Comparison of ENCODE assay signal across 19 cellular contexts in the genomic region with DNA sequence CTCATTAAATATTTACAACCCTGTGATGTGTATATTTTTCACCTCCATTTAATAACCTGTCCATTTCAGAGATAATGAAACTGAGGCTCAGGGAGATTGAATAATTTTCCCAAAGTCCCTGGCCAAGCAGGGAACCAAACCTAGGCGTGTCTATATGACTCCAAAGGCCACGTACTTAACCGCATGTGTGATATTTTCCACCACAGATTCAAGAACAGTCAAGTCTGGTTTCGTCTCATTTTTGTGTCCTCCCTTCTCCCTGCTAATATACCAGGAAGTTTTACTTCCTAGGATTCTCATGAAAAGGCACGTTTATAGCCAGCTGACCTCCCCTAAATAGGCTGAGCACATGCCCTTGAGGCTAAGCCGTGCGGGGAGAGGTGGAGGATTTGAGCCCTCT. TPM values are rescaled to one million over a fixed set of nuclear protein-coding genes. Genes with fewer than 3 reads are reported as not detected.
A peak's percentile ranks its signal among the peaks of the same experiment; 100 is the strongest.
DNase-seq lines count a peak whose midpoint lies in the region; ATAC-seq and TF ChIP-seq lines count a peak whose summit lies in the region.
"Had no signal": no experiment of that assay in that cellular context is flagged by ENCODE, and none has a peak within 500 bp of the region (broad histone marks: within the 10 kb centered on the region; RNA-seq: fewer than 3 reads in every experiment).

No MANE protein-coding gene starts in this region.

- peak; percentile 12 for DNase-seq in activated CD4-positive, alpha-beta memory T cell treated with anti-CD3 and anti-CD28 coated beads, Interleukin-2, amount 10 ng/mL, durations not matched to agents 7 days and 5 days
- DNase-seq in activated CD4-positive, alpha-beta memory T cell treated with anti-CD3 and anti-CD28 coated beads for 36 hours, result no peak
- DNase-seq in stimulated activated naive CD8-positive, alpha-beta T cell treated with anti-CD3 and anti-CD28 coated beads, Interleukin-15, amount 100 ng/mL, for 72 hours, result no peak
- peak in 1 of 2 donors; percentile 24 for DNase-seq in left colon
- DNase-seq in NCI-H146 treated with DMSO at 0.1 percent for 48 hours (lab: John Stamatoyannopoulos, UW; ENCODE audit: unreplicated experiment), result no peak
- DNase-seq in D341Med (ENCODE audit: low spot score), result no peak
- no peak for DNase-seq in PC-9
- DNase-seq: NCI-H1048, NCI-H1436 treated with DMSO at 0.1 percent for 48 hours, NCI-H2081, NCI-H774, SHP77 treated with DMSO at 0.1 percent for 48 hours had no signal

- no peak overlapping the region for H3K4me2 ChIP-seq in PC-9

- H2AFZ ChIP-seq in PC-9, result no peak overlapping the region

- no peaks in the 10 kb centered on the region; the same call in 1 of the 2 replicates for H3F3A ChIP-seq in PC-9 (ENCODE audit: insufficient read depth, low read depth)

- no peak overlapping the region for H3K27ac Mint-ChIP-seq in activated CD4-positive, alpha-beta memory T cell treated with anti-CD3 and anti-CD28 coated beads, Interleukin-2, amount 10 ng/mL, durations not matched to agents 7 days and 5 days
- H3K27ac Mint-ChIP-seq in activated CD4-positive, alpha-beta memory T cell treated with anti-CD3 and anti-CD28 coated beads for 36 hours, result no peak overlapping the region
- peak overlapping the region; percentile 53 for H3K27ac Mint-ChIP-seq in stimulated activated naive CD8-positive, alpha-beta T cell treated with anti-CD3 and anti-CD28 coated beads, Interleukin-15, Interleukin-2, amounts not matched to agents 100 ng/mL and 50 ng/mL, for 24 hours
- no peak overlapping the region for H3K27ac Mint-ChIP-seq in stimulated activated naive CD8-positive, alpha-beta T cell treated with anti-CD3 and anti-CD28 coated beads, Interleukin-15, amount 100 ng/mL, for 72 hours

- no TSS peak for BruUV-seq in PC-9 (replicated peaks; lab: Mats Ljungman, UMichigan)

- H3K36me3 ChIP-seq in PC-9 (ENCODE audit: low read depth), result no peaks in the 10 kb centered on the region
- H3K36me3 ChIP-seq: Peyer's patch had no signal

- no peak overlapping the region for H3K27ac ChIP-seq in PC-9
- H3K27ac ChIP-seq: C4-2B, Peyer's patch had no signal

- H3K9me3 ChIP-seq in PC-9 (ENCODE audit: insufficient read depth, low read depth), result no peaks in the 10 kb centered on the region
- H3K9me3 ChIP-seq: Peyer's patch had no signal

- H3K27me3 Mint-ChIP-seq in activated CD4-positive, alpha-beta memory T cell treated with anti-CD3 and anti-CD28 coated beads, Interleukin-2, amount 10 ng/mL, durations not matched to agents 7 days and 5 days, result peaks cover 12% of the 10 kb centered on the region
- no peaks in the 10 kb centered on the region for H3K27me3 Mint-ChIP-seq in activated CD4-positive, alpha-beta memory T cell treated with anti-CD3 and anti-CD28 coated beads for 36 hours
- no peaks in the 10 kb centered on the region for H3K27me3 Mint-ChIP-seq in stimulated activated naive CD8-positive, alpha-beta T cell treated with anti-CD3 and anti-CD28 coated beads, Interleukin-15, Interleukin-2, amounts not matched to agents 100 ng/mL and 50 ng/mL, for 24 hours
- no peaks in the 10 kb centered on the region for H3K27me3 Mint-ChIP-seq in stimulated activated naive CD8-positive, alpha-beta T cell treated with anti-CD3 and anti-CD28 coated beads, Interleukin-15, amount 100 ng/mL, for 72 hours

- TF ChIP-seq CTCF in PC-9 (conservative IDR thresholded peaks at IDR 0.05), result no peak

- intact Hi-C loops in activated CD4-positive, alpha-beta memory T cell treated with anti-CD3 and anti-CD28 coated beads for 36 hours (cut with micrococcal nuclease), result loop anchor here (5.0 kb wide), 1 partner anchor 302 kb away; the partner anchor contains the start of gene NME1
- intact Hi-C loops in left colon (cut with DNase I, micrococcal nuclease), result loop anchor here (5.0 to 10.0 kb wide), 2 partner anchors 107 to 304 kb away; partner anchors contain the start of gene NME1 (in 1 of the 2)
- intact Hi-C loops in PC-9 (cut with micrococcal nuclease; ENCODE audit: unreplicated experiment), result loop anchor here (5.0 kb wide), 1 partner anchor 207 kb away; no protein-coding TSS in a partner anchor

- peaks cover 21% of the 10 kb centered on the region for H3K4me1 Mint-ChIP-seq in activated CD4-positive, alpha-beta memory T cell treated with anti-CD3 and anti-CD28 coated beads, Interleukin-2, amount 10 ng/mL, durations not matched to agents 7 days and 5 days
- H3K4me1 Mint-ChIP-seq in activated CD4-positive, alpha-beta memory T cell treated with anti-CD3 and anti-CD28 coated beads for 36 hours (ENCODE audit: low read depth), result peaks cover 14% of the 10 kb centered on the region
- H3K4me1 Mint-ChIP-seq in stimulated activated naive CD8-positive, alpha-beta T cell treated with anti-CD3 and anti-CD28 coated beads, Interleukin-15, Interleukin-2, amounts not matched to agents 100 ng/mL and 50 ng/mL, for 24 hours (ENCODE audit: low read depth), result peaks cover 14% of the 10 kb centered on the region
- H3K4me1 Mint-ChIP-seq in stimulated activated naive CD8-positive, alpha-beta T cell treated with anti-CD3 and anti-CD28 coated beads, Interleukin-15, amount 100 ng/mL, for 72 hours, result peaks cover 19% of the 10 kb centered on the region

- peaks cover 16% of the 10 kb centered on the region for H3K4me1 ChIP-seq in PC-9 (replicated peaks; ENCODE audit: insufficient read depth)

- H3K36me3 Mint-ChIP-seq in activated CD4-positive, alpha-beta memory T cell treated with anti-CD3 and anti-CD28 coated beads, Interleukin-2, amount 10 ng/mL, durations not matched to agents 7 days and 5 days (ENCODE audit: low read depth), result no peaks in the 10 kb centered on the region
- no peaks in the 10 kb centered on the region for H3K36me3 Mint-ChIP-seq in activated CD4-positive, alpha-beta memory T cell treated with anti-CD3 and anti-CD28 coated beads for 36 hours
- no peaks in the 10 kb centered on the region for H3K36me3 Mint-ChIP-seq in stimulated activated naive CD8-positive, alpha-beta T cell treated with anti-CD3 and anti-CD28 coated beads, Interleukin-15, Interleukin-2, amounts not matched to agents 100 ng/mL and 50 ng/mL, for 24 hours (ENCODE audit: low read depth)

- H3K9me3 Mint-ChIP-seq in activated CD4-positive, alpha-beta memory T cell treated with anti-CD3 and anti-CD28 coated beads, Interleukin-2, amount 10 ng/mL, durations not matched to agents 7 days and 5 days, result no peaks in the 10 kb centered on the region
- H3K9me3 Mint-ChIP-seq in activated CD4-positive, alpha-beta memory T cell treated with anti-CD3 and anti-CD28 coated beads for 36 hours, result no peaks in the 10 kb centered on the region
- no peaks in the 10 kb centered on the region for H3K9me3 Mint-ChIP-seq in stimulated activated naive CD8-positive, alpha-beta T cell treated with anti-CD3 and anti-CD28 coated beads, Interleukin-15, Interleukin-2, amounts not matched to agents 100 ng/mL and 50 ng/mL, for 24 hours
- no peaks in the 10 kb centered on the region for H3K9me3 Mint-ChIP-seq in stimulated activated naive CD8-positive, alpha-beta T cell treated with anti-CD3 and anti-CD28 coated beads, Interleukin-15, amount 100 ng/mL, for 72 hours

- H3K79me2 ChIP-seq in PC-9 (ENCODE audit: low read depth), result no peaks in the 10 kb centered on the region

- ATAC-seq in stimulated activated naive CD8-positive, alpha-beta T cell treated with anti-CD3 and anti-CD28 coated beads, Interleukin-15, amount 100 ng/mL, for 72 hours, result no peak
- peak; percentile 30 for ATAC-seq in left colon

- CTCF ChIA-PET in activated CD4-positive, alpha-beta memory T cell treated with anti-CD3 and anti-CD28 coated beads, Interleukin-2, amount 10 ng/mL, durations not matched to agents 7 days and 5 days (lab: Charles Lee), result interaction anchor here (0.5 to 3.9 kb wide), 5 partner anchors 8 to 148 kb away, joined by 3 to 19 read pairs (median 3); no protein-coding TSS in a partner anchor
- CTCF ChIA-PET in activated CD4-positive, alpha-beta memory T cell treated with anti-CD3 and anti-CD28 coated beads for 36 hours (lab: Charles Lee), result interaction anchor here (1.1 to 8.9 kb wide), 4 partner anchors 9 to 105 kb away, joined by 3 to 147 read pairs (median 58); no protein-coding TSS in a partner anchor
- CTCF ChIA-PET in PC-9 (lab: Charles Lee), result no interaction called here

- H3K9me2 ChIP-seq in PC-9 (ENCODE audit: insufficient read depth), result no peaks in the 10 kb centered on the region

- H4K20me1 ChIP-seq in PC-9 (ENCODE audit: insufficient read depth), result no peaks in the 10 kb centered on the region

- no peak overlapping the region for H3K4me3 ChIP-seq in PC-9
- H3K4me3 ChIP-seq: Peyer's patch had no signal

- H3K4me3 Mint-ChIP-seq in activated CD4-positive, alpha-beta memory T cell treated with anti-CD3 and anti-CD28 coated beads, Interleukin-2, amount 10 ng/mL, durations not matched to agents 7 days and 5 days, result no peak overlapping the region
- H3K4me3 Mint-ChIP-seq in activated CD4-positive, alpha-beta memory T cell treated with anti-CD3 and anti-CD28 coated beads for 36 hours, result no peak overlapping the region
- no peak overlapping the region for H3K4me3 Mint-ChIP-seq in stimulated activated naive CD8-positive, alpha-beta T cell treated with anti-CD3 and anti-CD28 coated beads, Interleukin-15, Interleukin-2, amounts not matched to agents 100 ng/mL and 50 ng/mL, for 24 hours
- H3K4me3 Mint-ChIP-seq in stimulated activated naive CD8-positive, alpha-beta T cell treated with anti-CD3 and anti-CD28 coated beads, Interleukin-15, amount 100 ng/mL, for 72 hours, result no peak overlapping the region

- POLR2A ChIA-PET in activated CD4-positive, alpha-beta memory T cell treated with anti-CD3 and anti-CD28 coated beads, Interleukin-2, amount 10 ng/mL, durations not matched to agents 7 days and 5 days (lab: Charles Lee), result interaction anchor here (1.0 to 4.0 kb wide), 4 partner anchors 8 to 94 kb away, joined by 3 to 129 read pairs (median 20); partner anchors contain the start of gene TOB1
- POLR2A ChIA-PET in activated CD4-positive, alpha-beta memory T cell treated with anti-CD3 and anti-CD28 coated beads for 36 hours (lab: Charles Lee), result no interaction called here
- POLR2A ChIA-PET in PC-9 (lab: Charles Lee; ENCODE audit: unreplicated experiment), result no interaction called here

- H3K27me3 ChIP-seq in PC-9 (ENCODE audit: insufficient read depth, low read depth), result no peaks in the 10 kb centered on the region
- H3K27me3 ChIP-seq: Peyer's patch had no signal

RNA-seq across cellular contexts. Expression of gene WFIKKN2, which starts 15.3 kb away (rescaled TPM):
- not detected for total RNA-seq in activated CD4-positive, alpha-beta memory T cell treated with anti-CD3 and anti-CD28 coated beads, Interleukin-2, amount 10 ng/mL, durations not matched to agents 7 days and 5 days
- total RNA-seq in activated CD4-positive, alpha-beta memory T cell treated with anti-CD3 and anti-CD28 coated beads for 36 hours, result not detected
- total RNA-seq in left colon (under 1 TPM; 0.06 to 0.08 TPM), PC-9 (2021) (not detected in 2 replicates)
- total RNA-seq: A172, H7, M059J, NCI-H460, Peyer's patch had no signal

RNA-seq across cellular contexts. Expression of gene TOB1, which starts 15.5 kb away (rescaled TPM):
- total RNA-seq in activated CD4-positive, alpha-beta memory T cell treated with anti-CD3 and anti-CD28 coated beads, Interleukin-2, amount 10 ng/mL, durations not matched to agents 7 days and 5 days, result 100 to 1,000 TPM; 121 to 124 TPM
- 10 to 100 TPM; 42.3 to 44.1 TPM for total RNA-seq in activated CD4-positive, alpha-beta memory T cell treated with anti-CD3 and anti-CD28 coated beads for 36 hours
- total RNA-seq in left colon (100 to 1,000 TPM; 138 to 175 TPM), PC-9 (2021) (54.2 and 67.9 TPM in 2 replicates)
